ENCODE assay signal across 8 cellular contexts in the genomic region with DNA sequence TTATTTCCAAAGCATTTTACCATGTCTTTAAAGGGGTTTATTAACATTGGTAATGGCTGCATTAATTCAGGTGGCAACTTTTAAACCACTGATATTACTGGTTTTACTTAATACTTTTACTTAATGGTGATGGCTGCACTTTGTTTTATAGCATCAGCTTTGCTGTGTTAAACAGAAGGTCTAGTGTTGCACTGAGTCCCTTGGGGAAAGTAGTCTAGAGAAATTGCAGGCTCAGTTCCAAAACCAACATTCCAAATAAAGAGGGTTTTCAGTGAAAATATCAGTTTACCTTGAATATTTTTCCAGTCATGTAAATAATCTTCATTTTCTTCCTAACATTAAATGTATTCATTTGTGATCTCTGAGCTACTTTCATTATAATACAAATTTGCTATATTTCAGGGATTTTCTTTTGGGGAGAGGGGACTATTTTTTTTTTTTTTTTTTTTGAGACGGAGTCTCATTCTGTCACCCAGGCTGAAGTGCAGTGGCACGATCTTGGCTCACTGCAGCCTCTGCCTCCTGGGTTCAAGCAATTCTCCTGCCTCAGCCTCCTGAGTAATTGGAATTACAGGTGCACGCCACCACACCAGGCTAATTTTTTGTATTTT. TPM values are rescaled to one million over a fixed set of nuclear protein-coding genes. Genes with fewer than 3 reads are reported as not detected.
DNase-seq lines count a peak whose midpoint lies in the region; ATAC-seq, FAIRE-seq and TF ChIP-seq lines count a peak whose summit lies in the region.
"Not testable (repeated sequence)": the region's sequence is repeated elsewhere in the genome, so short reads cannot be mapped to it uniquely, and the experiment has no call there.

No MANE protein-coding gene starts in this region.

- not testable (repeated sequence) for H3K9ac ChIP-seq in astrocyte (ENCODE audit: low read length)

- not testable (repeated sequence) for H3K4me1 Mint-ChIP-seq in astrocyte (ENCODE audit: low read depth, unreplicated experiment)
- H3K4me1 Mint-ChIP-seq in osteocyte (ENCODE audit: unreplicated experiment) = peaks cover 41% of the 10 kb centered on the region

- peaks cover 10% of the 10 kb centered on the region; the same call in 1 of the 2 replicates for H3F3A ChIP-seq in PC-9 (ENCODE audit: insufficient read depth, low read depth)

- H3K4me3 ChIP-seq in HEK293 (ENCODE audit: low read depth, low read length); PC-9; astrocyte (ENCODE audit: insufficient read depth, low read depth, low read length): not testable (repeated sequence)

- H3K4me2 ChIP-seq in PC-9 (peak overlapping the region; percentile 40; the same call in 1 of the 2 replicates), astrocyte (ENCODE audit: low read length) (peak overlapping the region; percentile 57)

- not testable (repeated sequence) for H3K4me3 Mint-ChIP-seq in astrocyte (ENCODE audit: unreplicated experiment)
- H3K4me3 Mint-ChIP-seq in osteocyte (ENCODE audit: unreplicated experiment) = peak overlapping the region; percentile 54

- intact Hi-C loops in PC-9 (cut with micrococcal nuclease; ENCODE audit: unreplicated experiment) = loop anchor here (2.0 kb wide), 1 partner anchor 28 kb away; a partner anchor contains a TSS
- intact Hi-C loops in left ventricle myocardium superior (cut with micrococcal nuclease) = not testable (repeated sequence)

- not testable (repeated sequence) for H3K36me3 ChIP-seq in HEK293 (ENCODE audit: control insufficient read depth in 2 of 2, insufficient read depth in 1 of 2, low read length in 2 of 2); PC-9 (ENCODE audit: low read depth); astrocyte (ENCODE audit: insufficient read depth, low read length)

- CTCF ChIA-PET in HEK293 (lab: Yijun Ruan, JAX) (interaction anchor here (1.0 to 1.5 kb wide), 3 partner anchors 20 to 511 kb away, joined by 3 to 4 read pairs (median 3); no protein-coding TSS in a partner anchor), PC-9 (lab: Charles Lee) (interaction anchor here (0.7 to 0.9 kb wide), 2 partner anchors 10 kb away, joined by 3 read pairs; no protein-coding TSS in a partner anchor)

- not testable (repeated sequence) for H3K79me2 ChIP-seq in PC-9 (ENCODE audit: low read depth); astrocyte (ENCODE audit: insufficient read depth, low read length)

- H4K20me1 ChIP-seq in PC-9 (ENCODE audit: insufficient read depth); astrocyte (ENCODE audit: insufficient read depth, low read length): not testable (repeated sequence)

- not testable (repeated sequence) for H3K9me3 Mint-ChIP-seq in astrocyte (ENCODE audit: unreplicated experiment); osteocyte (ENCODE audit: unreplicated experiment)

- BruUV-seq in PC-9 (replicated peaks; lab: Mats Ljungman, UMichigan) = not testable (repeated sequence)

- H3K27ac Mint-ChIP-seq in astrocyte (ENCODE audit: unreplicated experiment) = not testable (repeated sequence)
- H3K27ac Mint-ChIP-seq in osteocyte (ENCODE audit: unreplicated experiment) = peak overlapping the region; percentile 88

- H2AFZ ChIP-seq in PC-9; astrocyte (ENCODE audit: low read depth, low read length): not testable (repeated sequence)

- not testable (repeated sequence) for H3K36me3 Mint-ChIP-seq in astrocyte (ENCODE audit: low read depth, unreplicated experiment); osteocyte (ENCODE audit: unreplicated experiment)

- not testable (repeated sequence) for TF ChIP-seq CTCF in HEK293 (tag by site-specific recombination; IDR thresholded peaks at IDR 0.05); PC-9 (conservative IDR thresholded peaks at IDR 0.05); astrocyte (IDR thresholded peaks at IDR 0.05; ENCODE audit: insufficient read depth, low read depth, low read length); osteocyte (IDR thresholded peaks at IDR 0.05)

- not testable (repeated sequence) for H3K27me3 ChIP-seq in PC-9 (ENCODE audit: insufficient read depth, low read depth); astrocyte (ENCODE audit: insufficient read depth, low read length)

- POLR2A ChIA-PET in HEK293 (lab: Yijun Ruan, JAX) = interaction anchor here (1.4 to 1.7 kb wide), 3 partner anchors 10 to 38 kb away, joined by 3 to 9 read pairs (median 8); a partner anchor contains a TSS
- POLR2A ChIA-PET in PC-9 (lab: Charles Lee; ENCODE audit: unreplicated experiment) = not testable (repeated sequence)

- peak; percentile 32 for ATAC-seq in left ventricle myocardium superior

- not testable (repeated sequence) for FAIRE-seq in astrocyte (lab: Jason Lieb, UNC)

- H3K9me2 ChIP-seq in PC-9 (ENCODE audit: insufficient read depth) = not testable (repeated sequence)

- peak; percentile 27 for DNase-seq in AG08395 (ENCODE audit: low spot score)
- peak; percentile 13 for DNase-seq in NCI-H2107 (lab: John Stamatoyannopoulos, UW)
- DNase-seq in PC-9; left ventricle myocardium superior; osteocyte (ENCODE audit: extremely low spot score, unreplicated experiment): not testable (repeated sequence)
- DNase-seq in astrocyte (ENCODE audit: low read depth) = peak; percentile 23
- peak; percentile 77 for DNase-seq in dedifferentiated amniotic fluid mesenchymal stem cell (ENCODE audit: extremely low spot score)

- H3K9me3 ChIP-seq in HEK293 (ENCODE audit: control insufficient read depth, insufficient read depth, low read depth, low read length); PC-9 (ENCODE audit: insufficient read depth, low read depth); astrocyte (ENCODE audit: insufficient read depth, low read depth, low read length): not testable (repeated sequence)

- H3K4me1 ChIP-seq in HEK293 (ENCODE audit: control insufficient read depth, insufficient read depth, low read length) (peaks cover 26% of the 10 kb centered on the region), PC-9 (replicated peaks; ENCODE audit: insufficient read depth) (peaks cover 29% of the 10 kb centered on the region), astrocyte (ENCODE audit: insufficient read depth, low read length) (peaks cover 14% of the 10 kb centered on the region)

- not testable (repeated sequence) for H3K27me3 Mint-ChIP-seq in astrocyte (ENCODE audit: low read depth, unreplicated experiment); osteocyte (ENCODE audit: unreplicated experiment)

- H3K27ac ChIP-seq in HEK293 (ENCODE audit: extremely low read depth, low read depth, low read length) = peak overlapping the region; percentile 70
- not testable (repeated sequence) for H3K27ac ChIP-seq in PC-9; astrocyte (ENCODE audit: low read depth, low read length)

TF ChIP-seq in HEK293, 187 proteins besides CTCF, POLR2A, EP300 and RAD21 (continues in another document):
- TF ChIP-seq OSR2 (tag by site-specific recombination; IDR thresholded peaks at IDR 0.05) (peak; percentile 88), ZNF423 (tag by site-specific recombination; IDR thresholded peaks at IDR 0.05) (0 out of 2 replicates have a peak, but pooled peaks have one; percentile 32), KLF10 (tag by site-specific recombination; IDR thresholded peaks at IDR 0.05) (peak; percentile 47; the same call in 1 of the 2 replicates)
- TF ChIP-seq, protein P1, sequence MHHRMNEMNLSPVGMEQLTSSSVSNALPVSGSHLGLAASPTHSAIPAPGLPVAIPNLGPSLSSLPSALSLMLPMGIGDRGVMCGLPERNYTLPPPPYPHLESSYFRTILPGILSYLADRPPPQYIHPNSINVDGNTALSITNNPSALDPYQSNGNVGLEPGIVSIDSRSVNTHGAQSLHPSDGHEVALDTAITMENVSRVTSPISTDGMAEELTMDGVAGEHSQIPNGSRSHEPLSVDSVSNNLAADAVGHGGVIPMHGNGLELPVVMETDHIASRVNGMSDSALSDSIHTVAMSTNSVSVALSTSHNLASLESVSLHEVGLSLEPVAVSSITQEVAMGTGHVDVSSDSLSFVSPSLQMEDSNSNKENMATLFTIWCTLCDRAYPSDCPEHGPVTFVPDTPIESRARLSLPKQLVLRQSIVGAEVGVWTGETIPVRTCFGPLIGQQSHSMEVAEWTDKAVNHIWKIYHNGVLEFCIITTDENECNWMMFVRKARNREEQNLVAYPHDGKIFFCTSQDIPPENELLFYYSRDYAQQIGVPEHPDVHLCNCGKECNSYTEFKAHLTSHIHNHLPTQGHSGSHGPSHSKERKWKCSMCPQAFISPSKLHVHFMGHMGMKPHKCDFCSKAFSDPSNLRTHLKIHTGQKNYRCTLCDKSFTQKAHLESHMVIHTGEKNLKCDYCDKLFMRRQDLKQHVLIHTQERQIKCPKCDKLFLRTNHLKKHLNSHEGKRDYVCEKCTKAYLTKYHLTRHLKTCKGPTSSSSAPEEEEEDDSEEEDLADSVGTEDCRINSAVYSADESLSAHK (tag by site-specific recombination; IDR thresholded peaks at IDR 0.05) = peak; percentile 60; the same call in 1 of the 2 replicates
- TF ChIP-seq, protein P2, sequence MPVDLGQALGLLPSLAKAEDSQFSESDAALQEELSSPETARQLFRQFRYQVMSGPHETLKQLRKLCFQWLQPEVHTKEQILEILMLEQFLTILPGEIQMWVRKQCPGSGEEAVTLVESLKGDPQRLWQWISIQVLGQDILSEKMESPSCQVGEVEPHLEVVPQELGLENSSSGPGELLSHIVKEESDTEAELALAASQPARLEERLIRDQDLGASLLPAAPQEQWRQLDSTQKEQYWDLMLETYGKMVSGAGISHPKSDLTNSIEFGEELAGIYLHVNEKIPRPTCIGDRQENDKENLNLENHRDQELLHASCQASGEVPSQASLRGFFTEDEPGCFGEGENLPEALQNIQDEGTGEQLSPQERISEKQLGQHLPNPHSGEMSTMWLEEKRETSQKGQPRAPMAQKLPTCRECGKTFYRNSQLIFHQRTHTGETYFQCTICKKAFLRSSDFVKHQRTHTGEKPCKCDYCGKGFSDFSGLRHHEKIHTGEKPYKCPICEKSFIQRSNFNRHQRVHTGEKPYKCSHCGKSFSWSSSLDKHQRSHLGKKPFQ (tag by site-specific recombination; IDR thresholded peaks at IDR 0.05) = 0 out of 2 replicates have a peak, but pooled peaks have one; percentile 21

RNA-seq across cellular contexts. Expression of a gene that starts 28.6 kb away (rescaled TPM):
- total RNA-seq in PC-9 (2021) (77.3 and 96.2 TPM in 2 replicates), astrocyte (90.0 and 92.4 TPM in 2 replicates), left ventricle myocardium superior (57.6 TPM), osteocyte (87.0 and 93.3 TPM in 2 replicates)

RNA-seq across cellular contexts. Expression of a gene that starts 49.1 kb away (rescaled TPM):
- total RNA-seq in PC-9 (2021) (58.4 and 67.7 TPM in 2 replicates), astrocyte (57.8 and 83.8 TPM in 2 replicates), left ventricle myocardium superior (81.9 TPM), osteocyte (58.9 and 63.7 TPM in 2 replicates)
